Comparison of ENCODE assay signal across 1 cellular context in genomic region chr1:67060811-67061218, GRCh38.
TF ChIP-seq lines count a peak whose summit lies in the region.

No MANE protein-coding gene starts in this region.

TF ChIP-seq in K562, 482 proteins besides CTCF, POLR2A, EP300 and RAD21 (continued from another document and continues in another):
- TF ChIP-seq HMG20A (CRISPR knock-in tag; conservative IDR thresholded peaks at IDR 0.05) (0 out of 2 replicates have a peak, but pooled peaks have one; percentile 55), MLLT1 (IDR thresholded peaks at IDR 0.05) (0 out of 4 replicates have a peak, but pooled peaks of 1 of the 2 experiments have one; percentile 29), NR1H2 (CRISPR knock-in tag; IDR thresholded peaks at IDR 0.05) (no peak), KLF1 (tag; IDR thresholded peaks at IDR 0.05) (no peak), MCM2 (IDR thresholded peaks at IDR 0.05; ENCODE audit: low read depth) (no peak), ZNF175 (CRISPR knock-in tag; IDR thresholded peaks at IDR 0.05; ENCODE audit: low read depth) (peak; percentile 93), MECOM (CRISPR knock-in tag; IDR thresholded peaks at IDR 0.05) (0 out of 2 replicates have a peak, but pooled peaks have one; percentile 5), NFIC (IDR thresholded peaks at IDR 0.05) (no peak), ZNF274 (IDR thresholded peaks at IDR 0.05; ENCODE audit: borderline replicate concordance, low read depth, low read length) (no peak), ZNF395 (CRISPR knock-in tag; IDR thresholded peaks at IDR 0.05) (peak; percentile 98), CREB5 (CRISPR knock-in tag; IDR thresholded peaks at IDR 0.05) (0 out of 2 replicates have a peak, but pooled peaks have one; percentile 67), ZNF583 (CRISPR knock-in tag; IDR thresholded peaks at IDR 0.05) (peak; percentile 96; the same call in 1 of the 2 replicates), ZNF445 (CRISPR knock-in tag; IDR thresholded peaks at IDR 0.05; ENCODE audit: low read depth) (peak; percentile 90), HSF4 (CRISPR knock-in tag; IDR thresholded peaks at IDR 0.05; ENCODE audit: borderline replicate concordance) (peak; percentile 89; the same call in 1 of the 2 replicates), ZNF143 (CRISPR knock-in tag; IDR thresholded peaks at IDR 0.05) (no peak), FOSL1 (tag; conservative IDR thresholded peaks at IDR 0.05) (peak; percentile 96), ZNF140 (CRISPR knock-in tag; IDR thresholded peaks at IDR 0.05) (0 out of 2 replicates have a peak, but pooled peaks have one; percentile 66), ZNF551 (CRISPR knock-in tag; IDR thresholded peaks at IDR 0.05) (no peak), GMEB1 (CRISPR knock-in tag; IDR thresholded peaks at IDR 0.05) (peak; percentile 30; the same call in 1 of the 2 replicates), TAF9B (IDR thresholded peaks at IDR 0.05; ENCODE audit: partially characterized antibody) (no peak), ZNF23 (CRISPR knock-in tag; IDR thresholded peaks at IDR 0.05) (peak; percentile 81; the same call in 1 of the 2 replicates), JUND (IDR thresholded peaks at IDR 0.05; ENCODE audit: borderline replicate concordance, low read depth, low read length) (0 out of 2 replicates have a peak, but pooled peaks have one; percentile 12), JUND (tag; IDR thresholded peaks at IDR 0.05; ENCODE audit: borderline replicate concordance, low read depth, low read length) (peak; percentile 66; the same call in 2 of the 3 replicates), ETS2 (tag; IDR thresholded peaks at IDR 0.05; ENCODE audit: borderline replicate concordance, poor library complexity, severe bottlenecking) (no peak), GATA2 (CRISPR knock-in tag; IDR thresholded peaks at IDR 0.05) (no peak), RBM34 (IDR thresholded peaks at IDR 0.05; ENCODE audit: borderline replicate concordance, insufficient read depth, low read length) (no peak), ZNF589 (CRISPR knock-in tag; IDR thresholded peaks at IDR 0.05; ENCODE audit: low read depth) (peak; percentile 95), ZNF324 (CRISPR knock-in tag; IDR thresholded peaks at IDR 0.05) (peak; percentile 72; the same call in 1 of the 2 replicates), MNT (conservative IDR thresholded peaks at IDR 0.05) (no peak), EHMT2 (IDR thresholded peaks at IDR 0.05) (no peak), TCF3 (CRISPR knock-in tag; IDR thresholded peaks at IDR 0.05) (0 out of 2 replicates have a peak, but pooled peaks have one; percentile 13), DDX20 (tag; IDR thresholded peaks at IDR 0.05; ENCODE audit: low read depth) (peak; percentile 60; the same call in 1 of the 2 replicates), SPI1 (IDR thresholded peaks at IDR 0.05; ENCODE audit: borderline replicate concordance, low read depth, low read length) (no peak), CBX1 (IDR thresholded peaks at IDR 0.05; ENCODE audit: low read depth) (no peak), ZKSCAN8 (CRISPR knock-in tag; IDR thresholded peaks at IDR 0.05) (peak; percentile 60; the same call in 1 of the 2 replicates), BRF1 (IDR thresholded peaks at IDR 0.05; ENCODE audit: borderline replicate concordance, extremely low read depth, insufficient read length) (no peak), THAP7 (CRISPR knock-in tag; IDR thresholded peaks at IDR 0.05) (no peak), ID3 (CRISPR knock-in tag; IDR thresholded peaks at IDR 0.05) (no peak), ID3 (tag; IDR thresholded peaks at IDR 0.05) (peak; percentile 57; the same call in 1 of the 2 replicates), RNF2 (IDR thresholded peaks at IDR 0.05) (no peak), FOXM1 (IDR thresholded peaks at IDR 0.05; ENCODE audit: low read depth) (no peak), FOXM1 (CRISPR knock-in tag; IDR thresholded peaks at IDR 0.05; ENCODE audit: low read depth) (no peak), PTTG1 (tag; IDR thresholded peaks at IDR 0.05; ENCODE audit: low read depth) (0 out of 2 replicates have a peak, but pooled peaks have one; percentile 27), TFAP4 (CRISPR knock-in tag; IDR thresholded peaks at IDR 0.05; ENCODE audit: borderline replicate concordance) (peak; percentile 49; the same call in 1 of the 2 replicates), ZBTB17 (CRISPR knock-in tag; IDR thresholded peaks at IDR 0.05) (peak; percentile 94), BCL6 (CRISPR knock-in tag; IDR thresholded peaks at IDR 0.05) (peak; percentile 73; the same call in 1 of the 2 replicates), ATF4 (CRISPR knock-in tag; IDR thresholded peaks at IDR 0.05) (peak; percentile 87), POLR2G (IDR thresholded peaks at IDR 0.05; ENCODE audit: low read depth, low read length) (no peak), GABPA (tag; conservative IDR thresholded peaks at IDR 0.05; ENCODE audit: low read depth) (no peak), SMC3 (conservative IDR thresholded peaks at IDR 0.05; ENCODE audit: insufficient read depth, low read depth, low read length) (no peak), ZBTB11 (CRISPR knock-in tag; IDR thresholded peaks at IDR 0.05) (peak in 1 of 3 experiments; percentile 69; a peak in 2 of 6 replicates), SMAD4 (CRISPR knock-in tag; conservative IDR thresholded peaks at IDR 0.05) (peak; percentile 78), NRF1 (conservative IDR thresholded peaks at IDR 0.05 in 1 of 2, IDR thresholded peaks at IDR 0.05 in 1 of 2) (no peak), RBM25 (IDR thresholded peaks at IDR 0.05; ENCODE audit: low read depth, low read length, severe bottlenecking) (no peak), ZNF311 (CRISPR knock-in tag; IDR thresholded peaks at IDR 0.05) (peak; percentile 96), SMARCE1 (IDR thresholded peaks at IDR 0.05) (no peak), ZBTB9 (CRISPR knock-in tag; IDR thresholded peaks at IDR 0.05) (peak; percentile 88)
